30 cellular contexts compared by ENCODE assay signal in the genomic region with DNA sequence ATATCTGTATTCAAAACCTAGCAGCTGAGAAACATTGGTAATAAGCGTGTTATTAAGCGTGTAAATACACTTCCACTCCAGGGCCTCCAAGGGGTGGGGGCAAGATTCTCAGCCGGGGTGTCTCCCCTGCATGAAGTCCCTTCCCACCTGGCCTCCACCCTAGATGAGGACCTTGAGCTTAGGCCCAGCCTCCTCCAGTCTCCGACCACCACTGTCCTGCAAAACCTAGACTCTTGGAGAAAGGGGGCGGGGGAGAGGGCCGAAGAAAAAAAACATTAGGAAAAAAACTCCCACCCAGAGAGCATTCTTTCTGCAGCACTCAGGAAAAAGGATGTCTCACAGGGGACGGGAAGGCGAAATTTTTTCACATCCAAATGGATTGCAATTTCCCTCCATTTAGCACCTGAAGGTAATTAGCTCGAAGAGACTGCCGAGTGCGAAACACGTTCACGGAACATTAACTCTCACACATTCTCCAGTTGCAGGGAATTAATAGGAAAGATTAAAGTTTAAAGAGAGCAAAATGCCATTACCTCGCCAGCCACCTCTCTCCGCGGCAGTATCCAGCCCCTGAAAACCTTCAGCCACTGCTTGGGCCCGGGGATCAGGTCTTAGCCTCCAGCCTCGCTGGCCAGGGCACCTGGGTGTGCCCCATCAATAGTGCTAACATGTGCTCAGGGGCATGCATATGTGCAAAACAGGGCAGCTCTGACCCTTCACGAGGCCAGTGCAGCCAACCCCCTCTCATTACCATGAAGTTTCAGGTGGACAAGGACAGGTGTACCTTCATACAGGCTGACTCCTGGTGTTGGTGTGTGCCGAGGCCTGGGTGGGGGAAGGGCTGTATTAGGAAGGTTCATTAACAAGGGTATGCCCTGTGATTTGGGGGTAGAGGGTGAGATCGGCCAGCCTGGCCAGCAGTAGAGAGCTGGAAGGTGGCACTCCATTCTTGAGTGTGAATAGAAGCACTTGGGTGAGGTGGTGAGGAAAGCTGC.
DNase-seq lines count a peak whose midpoint lies in the region; ATAC-seq and TF ChIP-seq lines count a peak whose summit lies in the region.
"Had no signal": no experiment of that assay in that cellular context is flagged by ENCODE, and none has a peak within 500 bp of the region (broad histone marks: within the 10 kb centered on the region; RNA-seq: fewer than 3 reads in every experiment).

No MANE protein-coding gene starts in this region.

- H3K4me3 Mint-ChIP-seq in activated CD8-positive, alpha-beta memory T cell treated with anti-CD3 and anti-CD28 coated beads, Interleukin-2, amount 10 ng/mL, durations not matched to agents 7 days and 5 days: no peak overlapping the region
- no peak overlapping the region for H3K4me3 Mint-ChIP-seq in osteocyte (ENCODE audit: unreplicated experiment)
- H3K4me3 Mint-ChIP-seq: H9, HFFc6 had no signal

- TF ChIP-seq CTCF in GM13976 (IDR thresholded peaks at IDR 0.05; ENCODE audit: borderline replicate concordance, control extremely low read depth, extremely low read depth, insufficient read depth, missing control alignments) (no peak), osteocyte (IDR thresholded peaks at IDR 0.05) (no peak)

- CTCF ChIA-PET in activated CD8-positive, alpha-beta memory T cell treated with anti-CD3 and anti-CD28 coated beads, Interleukin-2, amount 10 ng/mL, durations not matched to agents 7 days and 5 days (lab: Charles Lee): interaction anchor here (0.5 kb wide), 1 partner anchor 897 kb away, joined by 3 read pairs; no protein-coding TSS in a partner anchor

- H3K4me1 Mint-ChIP-seq in activated CD8-positive, alpha-beta memory T cell treated with anti-CD3 and anti-CD28 coated beads, Interleukin-2, amount 10 ng/mL, durations not matched to agents 7 days and 5 days: no peaks in the 10 kb centered on the region
- no peaks in the 10 kb centered on the region for H3K4me1 Mint-ChIP-seq in osteocyte (ENCODE audit: unreplicated experiment)
- H3K4me1 Mint-ChIP-seq: CD4-positive, alpha-beta memory T cell; H9 had no signal

- no peaks in the 10 kb centered on the region for H3K36me3 Mint-ChIP-seq in activated CD8-positive, alpha-beta memory T cell treated with anti-CD3 and anti-CD28 coated beads, Interleukin-2, amount 10 ng/mL, durations not matched to agents 7 days and 5 days
- no peaks in the 10 kb centered on the region for H3K36me3 Mint-ChIP-seq in osteocyte (ENCODE audit: unreplicated experiment)
- H3K36me3 Mint-ChIP-seq: CD4-positive, alpha-beta memory T cell had no signal

- ATAC-seq in activated CD8-positive, alpha-beta memory T cell treated with anti-CD3 and anti-CD28 coated beads, Interleukin-2, amount 10 ng/mL, durations not matched to agents 7 days and 5 days: no peak
- ATAC-seq: HepG2, K562, PC-3, SK-N-SH treated with all-trans-retinoic acid at 6 μM for 48 hours had no signal

- DNase-seq in GM13976 (ENCODE audit: low spot score) (peak; percentile 1), kidney glomerular epithelial cell (lab: John Stamatoyannopoulos, UW) (peak; percentile 1), osteocyte (ENCODE audit: extremely low spot score, unreplicated experiment) (peak; percentile 67), AG20443 (ENCODE audit: low spot score) (no peak), HuH-7.5 (ENCODE audit: low spot score) (no peak), NCI-H1436 (lab: John Stamatoyannopoulos, UW) (no peak), DMS153 (lab: John Stamatoyannopoulos, UW) (no peak)
- peak; percentile 33 for DNase-seq in activated CD8-positive, alpha-beta memory T cell treated with anti-CD3 and anti-CD28 coated beads, Interleukin-2, amount 10 ng/mL, durations not matched to agents 7 days and 5 days
- DNase-seq: AML-193; Caco-2; CD4-positive, alpha-beta memory T cell; DMS 273 treated with DMSO at 0.1 percent for 48 hours; DMS79 treated with DMSO at 0.1 percent for 48 hours; GF-D8; H9; HFFc6; MV-4-11; NCI-H1105; NCI-H146; NCI-H1930; NCI-H2107; NCI-H446 treated with DMSO at 0.1 percent for 48 hours; NCI-H526; NCI-H82; NK-92 treated with Interleukin-12 subunit alpha and Interleukin-12 subunit beta, amount 100 ng/mL, for 24 hours; PC-3; SJCRH30 had no signal

- no peak overlapping the region for H3K27ac Mint-ChIP-seq in activated CD8-positive, alpha-beta memory T cell treated with anti-CD3 and anti-CD28 coated beads, Interleukin-2, amount 10 ng/mL, durations not matched to agents 7 days and 5 days
- no peak overlapping the region for H3K27ac Mint-ChIP-seq in osteocyte (ENCODE audit: unreplicated experiment)
- H3K27ac Mint-ChIP-seq: CD4-positive, alpha-beta memory T cell; H9; HFFc6 had no signal

- in situ Hi-C loops in GM13976 (cut with MboI; ENCODE audit: low sequenced_read_pairs, unreplicated experiment): no loop called here

- H3K9me3 Mint-ChIP-seq in activated CD8-positive, alpha-beta memory T cell treated with anti-CD3 and anti-CD28 coated beads, Interleukin-2, amount 10 ng/mL, durations not matched to agents 7 days and 5 days (ENCODE audit: low read depth): no peaks in the 10 kb centered on the region
- H3K9me3 Mint-ChIP-seq in osteocyte (ENCODE audit: unreplicated experiment): no peaks in the 10 kb centered on the region
- H3K9me3 Mint-ChIP-seq: H9, HFFc6 had no signal

- H3K27me3 Mint-ChIP-seq in activated CD8-positive, alpha-beta memory T cell treated with anti-CD3 and anti-CD28 coated beads, Interleukin-2, amount 10 ng/mL, durations not matched to agents 7 days and 5 days: peaks cover 56% of the 10 kb centered on the region
- H3K27me3 Mint-ChIP-seq in osteocyte (ENCODE audit: unreplicated experiment): peaks cover 61% of the 10 kb centered on the region

Comparison
In these comparisons a context has a peak if more than half of its experiments do, and no peak if none do; other contexts are left out.
1. DNase-seq: peak in GM13976 (single experiment), activated CD8-positive, alpha-beta memory T cell treated with anti-CD3 and anti-CD28 coated beads, Interleukin-2, amount 10 ng/mL, durations not matched to agents 7 days and 5 days (single experiment), kidney glomerular epithelial cell (single experiment) and osteocyte (single experiment); none in AG20443 (single experiment), HuH-7.5 (single experiment), NCI-H1436 (single experiment) and DMS153 (single experiment).